Comparison of ENCODE assay signal across 22 cellular contexts in the genomic region with DNA sequence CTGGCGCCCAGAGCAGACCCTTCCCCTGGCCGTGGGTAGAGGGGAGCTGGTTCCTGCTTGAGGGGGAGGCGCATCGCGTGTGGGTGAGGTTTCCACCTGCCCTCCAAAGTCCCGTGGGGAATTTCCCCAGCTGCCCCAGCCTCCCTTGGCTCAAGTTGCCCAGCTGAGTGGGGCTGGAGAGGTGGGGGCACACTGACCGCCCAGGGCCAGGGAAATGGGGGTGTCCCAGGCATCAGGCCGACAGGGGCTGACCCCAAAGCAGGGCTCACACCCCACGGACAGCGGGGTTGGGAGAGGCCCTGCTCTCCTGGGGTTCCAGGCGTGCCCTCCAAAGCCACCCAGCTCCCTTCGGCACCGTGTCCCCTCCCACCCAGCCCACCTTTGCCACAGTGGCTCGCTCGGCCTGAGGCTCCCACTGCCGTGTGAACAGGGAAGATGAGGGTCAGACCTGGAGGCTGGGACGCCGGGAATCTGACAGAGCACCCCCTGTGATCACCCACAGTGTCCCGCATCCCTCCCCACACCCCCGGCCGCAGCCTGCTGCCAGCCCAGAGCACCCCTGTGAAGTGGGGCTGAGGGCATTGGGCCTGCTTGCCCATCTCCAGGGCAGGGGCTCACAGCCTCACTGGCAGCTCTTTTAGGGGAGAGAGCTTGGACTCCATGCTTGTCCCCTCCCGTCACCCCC. TPM values are rescaled to one million over a fixed set of nuclear protein-coding genes. Genes with fewer than 3 reads are reported as not detected.
DNase-seq lines count a peak whose midpoint lies in the region; ATAC-seq, FAIRE-seq and TF ChIP-seq lines count a peak whose summit lies in the region.
"Had no signal": no experiment of that assay in that cellular context is flagged by ENCODE, and none has a peak within 500 bp of the region (broad histone marks: within the 10 kb centered on the region; RNA-seq: fewer than 3 reads in every experiment).

No MANE protein-coding gene starts in this region.

- no peaks in the 10 kb centered on the region for H3K36me3 ChIP-seq in parathyroid adenoma (ENCODE audit: control insufficient read depth, insufficient read depth, low read length)
- H3K36me3 ChIP-seq in upper lobe of right lung, result peaks cover 10% of the 10 kb centered on the region

- H3K27ac Mint-ChIP-seq in glutamatergic neuron (ENCODE audit: unreplicated experiment), result no peak overlapping the region
- H3K27ac Mint-ChIP-seq: stimulated activated naive B cell treated with anti-CD40 and anti-IgM and Interleukin-4, amounts not matched to agents 10 μg/mL and 1 μg/mL and 100 μg/mL, for 72 hours had no signal

- H3K4me1 Mint-ChIP-seq in glutamatergic neuron (ENCODE audit: low read depth, unreplicated experiment), result no peaks in the 10 kb centered on the region

- H3K9me3 Mint-ChIP-seq in glutamatergic neuron (ENCODE audit: unreplicated experiment), result peaks cover 2% of the 10 kb centered on the region
- H3K9me3 Mint-ChIP-seq: neural crest cell; stimulated activated naive B cell treated with anti-CD40 and anti-IgM and Interleukin-4, amounts not matched to agents 10 μg/mL and 1 μg/mL and 100 μg/mL, for 72 hours had no signal

- H3K27ac ChIP-seq in parathyroid adenoma (peak overlapping the region; percentile 64), upper lobe of right lung (peak overlapping the region; percentile 91)
- H3K27ac ChIP-seq: KMS-11, RWPE1 had no signal

- TF ChIP-seq CTCF in glutamatergic neuron (IDR thresholded peaks at IDR 0.05; ENCODE audit: partially characterized antibody, unreplicated experiment) (no peak), parathyroid adenoma (IDR thresholded peaks at IDR 0.05) (no peak), upper lobe of right lung (IDR thresholded peaks at IDR 0.05) (no peak)

- peak overlapping the region; percentile 1 for H3K4me3 ChIP-seq in parathyroid adenoma (ENCODE audit: low read depth, low read length)
- H3K4me3 ChIP-seq in upper lobe of right lung, result peak overlapping the region; percentile 41

- no peak for ATAC-seq in Right ventricle myocardium superior (ENCODE audit: poor library complexity)
- ATAC-seq in Right ventricle myocardium inferior, result no peak
- no peak for ATAC-seq in upper lobe of right lung
- ATAC-seq: stimulated activated naive B cell treated with anti-CD40 and anti-IgM and Interleukin-4, amounts not matched to agents 10 μg/mL and 1 μg/mL and 100 μg/mL, for 72 hours had no signal

- no peaks in the 10 kb centered on the region for H3K79me2 ChIP-seq in parathyroid adenoma

- H3K4me2 ChIP-seq in parathyroid adenoma (ENCODE audit: low read length), result no peak overlapping the region
- H3K4me2 ChIP-seq: KMS-11 had no signal

- H3K9ac ChIP-seq in parathyroid adenoma, result no peak overlapping the region
- H3K9ac ChIP-seq: KMS-11 had no signal

- H3K9me3 ChIP-seq in parathyroid adenoma (ENCODE audit: control insufficient read depth, low read length), result no peaks in the 10 kb centered on the region
- no peaks in the 10 kb centered on the region for H3K9me3 ChIP-seq in upper lobe of right lung

- intact Hi-C loops in Right ventricle myocardium superior (cut with DNase I), result no loop called here
- intact Hi-C loops in Right ventricle myocardium inferior (cut with DNase I), result loop anchor here (2.0 kb wide), 1 partner anchor 17 kb away; no protein-coding TSS in a partner anchor
- intact Hi-C loops in upper lobe of right lung (cut with DNase I), result no loop called here

- TF ChIP-seq POLR2A in GM12891 (IDR thresholded peaks at IDR 0.05; ENCODE audit: low read depth, low read length), result no peak

- H3K4me1 ChIP-seq in parathyroid adenoma (no peaks in the 10 kb centered on the region), upper lobe of right lung (peaks cover 4% of the 10 kb centered on the region)

- H3K27me3 ChIP-seq in parathyroid adenoma (ENCODE audit: control insufficient read depth, insufficient read depth, low read length), result no peaks in the 10 kb centered on the region
- peaks cover 44% of the 10 kb centered on the region for H3K27me3 ChIP-seq in upper lobe of right lung

- no peak overlapping the region for H3K4me3 Mint-ChIP-seq in glutamatergic neuron (ENCODE audit: unreplicated experiment)
- H3K4me3 Mint-ChIP-seq: neural crest cell; stimulated activated naive B cell treated with anti-CD40 and anti-IgM and Interleukin-4, amounts not matched to agents 10 μg/mL and 1 μg/mL and 100 μg/mL, for 72 hours had no signal

- FAIRE-seq in GM12891 (lab: Jason Lieb, UNC), result no peak
- FAIRE-seq: A204.1, TTC549 had no signal

- H3K36me3 Mint-ChIP-seq in glutamatergic neuron (ENCODE audit: unreplicated experiment), result no peaks in the 10 kb centered on the region
- H3K36me3 Mint-ChIP-seq: stimulated activated naive B cell treated with anti-CD40 and anti-IgM and Interleukin-4, amounts not matched to agents 10 μg/mL and 1 μg/mL and 100 μg/mL, for 72 hours had no signal

- H2AFZ ChIP-seq in parathyroid adenoma, result no peak overlapping the region

- H3K27me3 Mint-ChIP-seq in glutamatergic neuron (ENCODE audit: unreplicated experiment), result peaks cover 3% of the 10 kb centered on the region

- peak; percentile 33 for DNase-seq in Right ventricle myocardium superior
- no peak for DNase-seq in Right ventricle myocardium inferior (ENCODE audit: missing footprints)
- DNase-seq in glutamatergic neuron, result peak; percentile 25
- DNase-seq in upper lobe of right lung, result peak; percentile 63
- DNase-seq in HCEC 1CT, result no peak
- DNase-seq in GM12891 (ENCODE audit: insufficient read length, low spot score), result no peak
- DNase-seq in GF-D8 (lab: John Stamatoyannopoulos, UW), result no peak
- DNase-seq: activated CD4-positive, alpha-beta T cell treated with anti-CD3 and anti-CD28 coated beads for 4 hours; amniotic stem cell; central memory CD4-positive, alpha-beta T cell; effector memory CD4-positive, alpha-beta T cell; GOT3; midbrain; NCI-H2029 treated with DMSO at 0.1 percent for 48 hours; NCI-H510A; stimulated activated naive B cell treated with anti-CD40 and anti-IgM and Interleukin-4, amounts not matched to agents 10 μg/mL and 1 μg/mL and 100 μg/mL, for 72 hours had no signal

TF ChIP-seq in GM12891, 5 proteins besides CTCF, POLR2A, EP300 and RAD21:
- TF ChIP-seq POU2F2 (IDR thresholded peaks at IDR 0.05; ENCODE audit: low read depth, low read length) (no peak), TAF1 (IDR thresholded peaks at IDR 0.05; ENCODE audit: low read depth, low read length) (no peak), POLR2AphosphoS5 (IDR thresholded peaks at IDR 0.05; ENCODE audit: low read depth, low read length) (no peak), PAX5 (IDR thresholded peaks at IDR 0.05; ENCODE audit: insufficient read depth, low read length, severe bottlenecking) (no peak), SPI1 (IDR thresholded peaks at IDR 0.05; ENCODE audit: low read depth, low read length) (no peak)

RNA-seq across cellular contexts. Expression of a gene that starts 0.9 kb away (rescaled TPM):
- total RNA-seq in Right ventricle myocardium superior (61.5 TPM), Right ventricle myocardium inferior (72.0 TPM), glutamatergic neuron (ENCODE audit: unreplicated experiment) (8.1 TPM), upper lobe of right lung (302 TPM)
- polyA plus RNA-seq in GM12891 (2012; ENCODE audit: low read depth, missing spikeins), result 0.09 TPM

RNA-seq across cellular contexts. Expression of a gene that starts 25.5 kb away (rescaled TPM):
- total RNA-seq in Right ventricle myocardium superior, result 48.6 TPM
- 57.9 TPM for total RNA-seq in Right ventricle myocardium inferior
- total RNA-seq in glutamatergic neuron (ENCODE audit: unreplicated experiment), result 72.8 TPM
- total RNA-seq in upper lobe of right lung, result 117 TPM
- 5.1 TPM for polyA plus RNA-seq in GM12891 (2012; ENCODE audit: low read depth, missing spikeins)

RNA-seq across cellular contexts. Expression of a gene that starts 50.6 kb away (rescaled TPM):
- total RNA-seq in Right ventricle myocardium superior, result 15.1 TPM
- total RNA-seq in Right ventricle myocardium inferior, result 16.4 TPM
- 71.3 TPM for total RNA-seq in glutamatergic neuron (ENCODE audit: unreplicated experiment)
- total RNA-seq in upper lobe of right lung, result 17.7 TPM
- polyA plus RNA-seq in GM12891 (2012; ENCODE audit: low read depth, missing spikeins), result 0.45 TPM

Comparison
In these comparisons a context has a peak if more than half of its experiments do, and no peak if none do; other contexts are left out.
1. DNase-seq: peak in Right ventricle myocardium superior (single experiment), glutamatergic neuron (single experiment) and upper lobe of right lung (single experiment); none in Right ventricle myocardium inferior (single experiment), HCEC 1CT (single experiment), GM12891 (single experiment) and GF-D8 (single experiment).